1 cellular context compared by ENCODE assay signal in the genomic region with DNA sequence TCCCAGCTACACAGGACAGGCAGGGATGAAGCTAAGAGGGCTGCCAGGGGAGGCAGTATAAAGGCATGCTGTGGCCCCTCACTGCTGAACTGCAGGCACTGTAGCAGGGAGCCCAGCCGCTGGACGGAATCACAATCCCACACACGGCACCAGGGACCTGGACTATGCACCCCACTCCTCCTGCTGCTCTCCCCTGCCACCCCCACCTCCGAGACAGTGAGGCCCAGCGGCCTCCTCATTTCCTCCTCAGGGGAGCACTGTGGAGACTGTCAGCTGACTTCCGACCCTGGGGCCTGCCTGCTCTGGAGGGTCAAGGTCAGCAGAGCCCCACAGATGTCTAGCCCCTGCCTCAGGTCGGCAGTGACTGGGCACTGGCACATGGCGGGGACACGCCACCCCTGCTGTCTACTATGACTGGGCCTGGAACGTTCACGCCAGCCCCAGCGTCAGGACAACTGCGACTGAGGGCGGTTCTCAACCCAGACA.
A peak's percentile ranks its signal among the peaks of the same experiment; 100 is the strongest.
TF ChIP-seq lines count a peak whose summit lies in the region.

No MANE protein-coding gene starts in this region.

TF ChIP-seq in HepG2, 621 proteins besides CTCF, POLR2A, EP300 and RAD21 (continued from another document and continues in another):
- TF ChIP-seq SOX5 (CRISPR knock-in tag; IDR thresholded peaks at IDR 0.05; ENCODE audit: borderline replicate concordance) (peak; percentile 48; the same call in 1 of the 2 replicates), USF2 (IDR thresholded peaks at IDR 0.05; ENCODE audit: low read depth, low read length) (no peak), USF2 (CRISPR knock-in tag; IDR thresholded peaks at IDR 0.05; ENCODE audit: borderline replicate concordance) (no peak), SETDB1 (CRISPR knock-in tag; IDR thresholded peaks at IDR 0.05; ENCODE audit: borderline replicate concordance) (no peak), SSRP1 (CRISPR knock-in tag; IDR thresholded peaks at IDR 0.05) (no peak), ZBTB40 (IDR thresholded peaks at IDR 0.05) (no peak), ZBTB40 (CRISPR knock-in tag; IDR thresholded peaks at IDR 0.05) (0 out of 2 replicates have a peak, but pooled peaks have one; percentile 40), ZNF782 (CRISPR knock-in tag; IDR thresholded peaks at IDR 0.05; ENCODE audit: borderline replicate concordance) (no peak), ZNF784 (CRISPR knock-in tag; IDR thresholded peaks at IDR 0.05; ENCODE audit: borderline replicate concordance) (no peak), SIX1 (CRISPR knock-in tag; IDR thresholded peaks at IDR 0.05; ENCODE audit: borderline replicate concordance) (no peak), ZNF24 (IDR thresholded peaks at IDR 0.05) (no peak), PITX1 (CRISPR knock-in tag; IDR thresholded peaks at IDR 0.05) (peak; percentile 28; the same call in 1 of the 2 replicates), ADNP (CRISPR knock-in tag; IDR thresholded peaks at IDR 0.05) (no peak), THAP11 (CRISPR knock-in tag; IDR thresholded peaks at IDR 0.05) (no peak), ZNF570 (CRISPR knock-in tag; IDR thresholded peaks at IDR 0.05; ENCODE audit: borderline replicate concordance) (no peak), CREM (IDR thresholded peaks at IDR 0.05) (no peak), CREM (CRISPR knock-in tag; IDR thresholded peaks at IDR 0.05) (no peak), KAT8 (CRISPR knock-in tag; IDR thresholded peaks at IDR 0.05) (no peak), ZNF550 (CRISPR knock-in tag; IDR thresholded peaks at IDR 0.05; ENCODE audit: borderline replicate concordance) (no peak), NR2F2 (IDR thresholded peaks at IDR 0.05; ENCODE audit: borderline replicate concordance, low read depth) (peak; percentile 39; the same call in 1 of the 2 replicates), SOX13 (IDR thresholded peaks at IDR 0.05) (no peak), SOX13 (CRISPR knock-in tag; conservative IDR thresholded peaks at IDR 0.05 in 1 of 2, IDR thresholded peaks at IDR 0.05 in 1 of 2) (0 out of 4 replicates have a peak, but pooled peaks of 1 of the 2 experiments have one; percentile 24), PHF20 (CRISPR knock-in tag; IDR thresholded peaks at IDR 0.05) (peak; percentile 34; the same call in 1 of the 2 replicates), ZNF660 (CRISPR knock-in tag; IDR thresholded peaks at IDR 0.05; ENCODE audit: borderline replicate concordance, low read depth) (no peak), ZGPAT (CRISPR knock-in tag; IDR thresholded peaks at IDR 0.05) (no peak), GTF3A (CRISPR knock-in tag; conservative IDR thresholded peaks at IDR 0.05) (no peak), ZNF691 (CRISPR knock-in tag; IDR thresholded peaks at IDR 0.05; ENCODE audit: borderline replicate concordance, low read depth) (peak; percentile 99), EZH2 (conservative IDR thresholded peaks at IDR 0.05; ENCODE audit: low read depth, low read length) (no peak), FOXK1 (CRISPR knock-in tag; IDR thresholded peaks at IDR 0.05; ENCODE audit: borderline replicate concordance, low read depth) (no peak), SUZ12 (IDR thresholded peaks at IDR 0.05; ENCODE audit: low read depth, low read length) (no peak), ZSCAN12 (CRISPR knock-in tag; IDR thresholded peaks at IDR 0.05) (no peak), ZBTB38 (CRISPR knock-in tag; IDR thresholded peaks at IDR 0.05) (peak; percentile 50; the same call in 1 of the 2 replicates), NR2F6 (IDR thresholded peaks at IDR 0.05) (peak; percentile 89), NR2F6 (CRISPR knock-in tag; IDR thresholded peaks at IDR 0.05) (peak; percentile 86), HMGA1 (CRISPR knock-in tag; conservative IDR thresholded peaks at IDR 0.05) (no peak), HIVEP1 (CRISPR knock-in tag; IDR thresholded peaks at IDR 0.05) (no peak), ZBTB8A (CRISPR knock-in tag; IDR thresholded peaks at IDR 0.05; ENCODE audit: borderline replicate concordance, low read depth) (no peak), IKZF5 (CRISPR knock-in tag; IDR thresholded peaks at IDR 0.05) (no peak), TCF7L2 (IDR thresholded peaks at IDR 0.05; ENCODE audit: low read depth, low read length) (no peak), ZNF577 (CRISPR knock-in tag; IDR thresholded peaks at IDR 0.05; ENCODE audit: borderline replicate concordance, low read depth) (no peak), PAWR (CRISPR knock-in tag; IDR thresholded peaks at IDR 0.05; ENCODE audit: borderline replicate concordance) (no peak)
- TF ChIP-seq, protein P1, sequence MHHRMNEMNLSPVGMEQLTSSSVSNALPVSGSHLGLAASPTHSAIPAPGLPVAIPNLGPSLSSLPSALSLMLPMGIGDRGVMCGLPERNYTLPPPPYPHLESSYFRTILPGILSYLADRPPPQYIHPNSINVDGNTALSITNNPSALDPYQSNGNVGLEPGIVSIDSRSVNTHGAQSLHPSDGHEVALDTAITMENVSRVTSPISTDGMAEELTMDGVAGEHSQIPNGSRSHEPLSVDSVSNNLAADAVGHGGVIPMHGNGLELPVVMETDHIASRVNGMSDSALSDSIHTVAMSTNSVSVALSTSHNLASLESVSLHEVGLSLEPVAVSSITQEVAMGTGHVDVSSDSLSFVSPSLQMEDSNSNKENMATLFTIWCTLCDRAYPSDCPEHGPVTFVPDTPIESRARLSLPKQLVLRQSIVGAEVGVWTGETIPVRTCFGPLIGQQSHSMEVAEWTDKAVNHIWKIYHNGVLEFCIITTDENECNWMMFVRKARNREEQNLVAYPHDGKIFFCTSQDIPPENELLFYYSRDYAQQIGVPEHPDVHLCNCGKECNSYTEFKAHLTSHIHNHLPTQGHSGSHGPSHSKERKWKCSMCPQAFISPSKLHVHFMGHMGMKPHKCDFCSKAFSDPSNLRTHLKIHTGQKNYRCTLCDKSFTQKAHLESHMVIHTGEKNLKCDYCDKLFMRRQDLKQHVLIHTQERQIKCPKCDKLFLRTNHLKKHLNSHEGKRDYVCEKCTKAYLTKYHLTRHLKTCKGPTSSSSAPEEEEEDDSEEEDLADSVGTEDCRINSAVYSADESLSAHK (CRISPR knock-in tag; IDR thresholded peaks at IDR 0.05; ENCODE audit: borderline replicate concordance): no peak
- TF ChIP-seq, protein P2, sequence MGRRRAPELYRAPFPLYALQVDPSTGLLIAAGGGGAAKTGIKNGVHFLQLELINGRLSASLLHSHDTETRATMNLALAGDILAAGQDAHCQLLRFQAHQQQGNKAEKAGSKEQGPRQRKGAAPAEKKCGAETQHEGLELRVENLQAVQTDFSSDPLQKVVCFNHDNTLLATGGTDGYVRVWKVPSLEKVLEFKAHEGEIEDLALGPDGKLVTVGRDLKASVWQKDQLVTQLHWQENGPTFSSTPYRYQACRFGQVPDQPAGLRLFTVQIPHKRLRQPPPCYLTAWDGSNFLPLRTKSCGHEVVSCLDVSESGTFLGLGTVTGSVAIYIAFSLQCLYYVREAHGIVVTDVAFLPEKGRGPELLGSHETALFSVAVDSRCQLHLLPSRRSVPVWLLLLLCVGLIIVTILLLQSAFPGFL (CRISPR knock-in tag; IDR thresholded peaks at IDR 0.05): no peak
